Comparison of ENCODE assay signal across 29 cellular contexts in genomic region chr11:24844406-24844805, GRCh38.
"Had no signal": no experiment of that assay in that cellular context is flagged by ENCODE, and none has a peak within 500 bp of the region (broad histone marks: within the 10 kb centered on the region; RNA-seq: fewer than 3 reads in every experiment).

No MANE protein-coding gene starts in this region.

- H3K9me3 ChIP-seq: neutrophil, pancreas, prostate gland, right lobe of liver, sigmoid colon, stomach, suprapubic skin, testis, tibial artery, transverse colon, upper lobe of right lung, uterus had no signal

- H3K36me3 ChIP-seq: neural progenitor cell, neutrophil, pancreas, prostate gland, right lobe of liver, sigmoid colon, stomach, suprapubic skin, tibial artery, transverse colon, upper lobe of right lung, uterus had no signal

- H3K4me1 Mint-ChIP-seq: naive thymus-derived CD4-positive, alpha-beta T cell; natural killer cell; neural progenitor cell; stimulated activated effector memory CD8-positive, alpha-beta T cell treated with anti-CD3 and anti-CD28 coated beads, Interleukin-12 subunit alpha, Interleukin-12 subunit beta, amount 100 ng/mL, for 72 hours; stimulated activated naive B cell treated with anti-CD40 and anti-IgM and Interleukin-4, amounts not matched to agents 10 μg/mL and 1 μg/mL and 100 μg/mL, for 72 hours had no signal

- H3K4me3 ChIP-seq: neural progenitor cell, pancreas, prostate gland, right lobe of liver, sigmoid colon, stomach, suprapubic skin, testis, tibial artery, transverse colon, upper lobe of right lung, uterus had no signal

- H3K4me3 Mint-ChIP-seq: naive thymus-derived CD4-positive, alpha-beta T cell; natural killer cell; nephron; neural progenitor cell; stimulated activated effector memory CD8-positive, alpha-beta T cell treated with anti-CD3 and anti-CD28 coated beads, Interleukin-12 subunit alpha, Interleukin-12 subunit beta, amount 100 ng/mL, for 72 hours; stimulated activated naive B cell treated with anti-CD40 and anti-IgM and Interleukin-4, amounts not matched to agents 10 μg/mL and 1 μg/mL and 100 μg/mL, for 72 hours; stimulated activated naive CD8-positive, alpha-beta T cell treated with anti-CD3 and anti-CD28 coated beads, Interleukin-15, Interleukin-2, amounts not matched to agents 100 ng/mL and 50 ng/mL, for 24 hours; type B pancreatic cell had no signal

- H3K27me3 ChIP-seq: neural progenitor cell, neutrophil, pancreas, right lobe of liver, sigmoid colon, stomach, suprapubic skin, testis, tibial artery, transverse colon, upper lobe of right lung, uterus had no signal

- H3K27ac ChIP-seq: neural progenitor cell, neutrophil, pancreas, prostate gland, right lobe of liver, sigmoid colon, stomach, suprapubic skin, testis, tibial artery, transverse colon, upper lobe of right lung, uterus had no signal

- H3K4me2 ChIP-seq: neural progenitor cell had no signal

- H3K27me3 Mint-ChIP-seq: naive thymus-derived CD4-positive, alpha-beta T cell; stimulated activated naive B cell treated with anti-CD40 and anti-IgM and Interleukin-4, amounts not matched to agents 10 μg/mL and 1 μg/mL and 100 μg/mL, for 72 hours; stimulated activated naive CD8-positive, alpha-beta T cell treated with anti-CD3 and anti-CD28 coated beads, Interleukin-15, Interleukin-2, amounts not matched to agents 100 ng/mL and 50 ng/mL, for 24 hours; type B pancreatic cell had no signal

- H3K4me1 ChIP-seq: neural progenitor cell, prostate gland, stomach, suprapubic skin, testis, tibial artery, transverse colon, upper lobe of right lung, uterus had no signal

- ATAC-seq: naive thymus-derived CD4-positive, alpha-beta T cell; natural killer cell; pancreas; right cardiac atrium; right lobe of liver; stimulated activated effector memory CD8-positive, alpha-beta T cell treated with anti-CD3 and anti-CD28 coated beads, Interleukin-12 subunit alpha, Interleukin-12 subunit beta, amount 100 ng/mL, for 72 hours; stimulated activated naive B cell treated with anti-CD40 and anti-IgM and Interleukin-4, amounts not matched to agents 10 μg/mL and 1 μg/mL and 100 μg/mL, for 72 hours; upper lobe of right lung had no signal

- H3K36me3 Mint-ChIP-seq: naive thymus-derived CD4-positive, alpha-beta T cell; natural killer cell; neural progenitor cell; stimulated activated effector memory CD8-positive, alpha-beta T cell treated with anti-CD3 and anti-CD28 coated beads, Interleukin-12 subunit alpha, Interleukin-12 subunit beta, amount 100 ng/mL, for 72 hours; stimulated activated naive B cell treated with anti-CD40 and anti-IgM and Interleukin-4, amounts not matched to agents 10 μg/mL and 1 μg/mL and 100 μg/mL, for 72 hours; type B pancreatic cell had no signal

- H3K27ac Mint-ChIP-seq: naive thymus-derived CD4-positive, alpha-beta T cell; natural killer cell; nephron; neural progenitor cell; stimulated activated effector memory CD8-positive, alpha-beta T cell treated with anti-CD3 and anti-CD28 coated beads, Interleukin-12 subunit alpha, Interleukin-12 subunit beta, amount 100 ng/mL, for 72 hours; stimulated activated naive B cell treated with anti-CD40 and anti-IgM and Interleukin-4, amounts not matched to agents 10 μg/mL and 1 μg/mL and 100 μg/mL, for 72 hours; stimulated activated naive CD8-positive, alpha-beta T cell treated with anti-CD3 and anti-CD28 coated beads, Interleukin-15, Interleukin-2, amounts not matched to agents 100 ng/mL and 50 ng/mL, for 24 hours; type B pancreatic cell had no signal

- DNase-seq: naive thymus-derived CD4-positive, alpha-beta T cell; natural killer cell; nucleus accumbens; retina; right cardiac atrium; right lobe of liver; sigmoid colon; small intestine; stimulated activated CD4-positive, alpha-beta T cell treated with anti-CD3 and anti-CD28 coated beads, Interleukin-15, amount 100 ng/mL, for 24 hours; stimulated activated CD4-positive, alpha-beta T cell treated with anti-CD3 and anti-CD28 coated beads, Interleukin-2, amount 100 ng/mL, for 24 hours; stimulated activated CD4-positive, alpha-beta T cell treated with anti-CD3 and anti-CD28 coated beads, Interleukin-2, amount 100 ng/mL, for 48 hours; stimulated activated CD4-positive, alpha-beta T cell treated with anti-CD3 and anti-CD28 coated beads, Interleukin-4, amount 100 ng/mL, for 24 hours; stimulated activated naive B cell treated with anti-CD40 and anti-IgM and Interleukin-4, amounts not matched to agents 10 μg/mL and 1 μg/mL and 100 μg/mL, for 72 hours; stimulated activated naive CD4-positive, alpha-beta T cell treated with Interleukin-2 at 50 U/mL for 16 hours; stomach; testis; tibial artery; transverse colon; upper lobe of right lung; uterus had no signal

- H3K9ac ChIP-seq: neural progenitor cell had no signal
